In genomic region chr1:182384387-182384960, GRCh38 we compare ENCODE assay signal across 26 cellular contexts. TPM values are rescaled to one million over a fixed set of nuclear protein-coding genes. Genes with fewer than 3 reads are reported as not detected.
"Had no signal": no experiment of that assay in that cellular context is flagged by ENCODE, and none has a peak within 500 bp of the region (broad histone marks: within the 10 kb centered on the region; RNA-seq: fewer than 3 reads in every experiment).

No MANE protein-coding gene starts in this region.

- H3K9me3 ChIP-seq: esophagus squamous epithelium, right atrium auricular region, suprapubic skin, upper lobe of left lung had no signal

- FAIRE-seq: bronchial epithelial cell, endothelial cell of umbilical vein had no signal

- H3K4me3 Mint-ChIP-seq: activated T-cell treated with anti-CD3 and anti-CD28 coated beads, Interleukin-2, amount 50 U/mL, for 72 hours; natural killer cell had no signal

- ATAC-seq: activated naive CD4-positive, alpha-beta T cell treated with anti-CD3 and anti-CD28 coated beads, Interleukin-2, amount 50 U/mL, for 72 hours; activated T-cell treated with anti-CD3 and anti-CD28 coated beads, Interleukin-2, amount 50 U/mL, for 72 hours; natural killer cell; stimulated activated naive CD8-positive, alpha-beta T cell treated with anti-CD3 and anti-CD28 coated beads, Interleukin-15, Interleukin-2, amounts not matched to agents 100 U/mL and 50 U/mL, for 24 hours had no signal

- H3K27ac ChIP-seq: hepatocyte, right atrium auricular region, suprapubic skin, upper lobe of left lung had no signal

- H3K4me3 ChIP-seq: hepatocyte, right atrium auricular region, upper lobe of left lung had no signal

- H2AFZ ChIP-seq: hepatocyte had no signal

- H3K27me3 ChIP-seq: esophagus squamous epithelium, hepatocyte, right atrium auricular region, suprapubic skin, upper lobe of left lung had no signal

- DNase-seq: activated CD4-positive, alpha-beta T cell treated with anti-CD3 and anti-CD28 coated beads, Interleukin-2, amount 50 U/mL, for 1 hour; activated CD4-positive, CD25-positive, alpha-beta regulatory T cell treated with anti-CD3 and anti-CD28 coated beads, Interleukin-2, amount 50 U/mL, for 72 hours; activated gamma-delta T cell; activated T-cell treated with anti-CD3 and anti-CD28 coated beads, Interleukin-2, amount 50 U/mL, for 72 hours; cerebellar nuclear complex; cortex of kidney; effector CD4-positive, alpha-beta T cell; esophagus squamous epithelium; natural killer cell; occipital lobe; stimulated activated CD4-positive, alpha-beta T cell treated with anti-CD3 and anti-CD28 coated beads, Interleukin-2, amount 100 ng/mL, for 24 hours; stimulated activated naive CD8-positive, alpha-beta T cell treated with anti-CD3 and anti-CD28 coated beads, Interleukin-15, Interleukin-2, amounts not matched to agents 100 U/mL and 50 U/mL, for 24 hours; T1000; upper lobe of left lung had no signal

- H3K9me3 Mint-ChIP-seq: activated naive CD4-positive, alpha-beta T cell treated with anti-CD3 and anti-CD28 coated beads, Interleukin-2, amount 50 U/mL, for 72 hours; activated T-cell treated with anti-CD3 and anti-CD28 coated beads, Interleukin-2, amount 50 U/mL, for 72 hours; natural killer cell had no signal

- H3K27ac Mint-ChIP-seq: activated T-cell treated with anti-CD3 and anti-CD28 coated beads, Interleukin-2, amount 50 U/mL, for 72 hours had no signal

- H3K4me2 ChIP-seq: hepatocyte had no signal

RNA-seq across cellular contexts. Expression of gene TEDDM1, which starts 16.0 kb away (rescaled TPM):
- total RNA-seq: activated CD8-positive, alpha-beta memory T cell treated with anti-CD3 and anti-CD28 coated beads for 36 hours; activated naive CD4-positive, alpha-beta T cell treated with anti-CD3 and anti-CD28 coated beads, Interleukin-2, amount 50 U/mL, for 72 hours; activated T-cell treated with anti-CD3 and anti-CD28 coated beads, Interleukin-2, amount 50 U/mL, for 72 hours; bronchial epithelial cell; endothelial cell of umbilical vein; esophagus squamous epithelium; hepatocyte; lower leg skin; mesenteric fat pad; natural killer cell; occipital lobe; posterior vena cava; right atrium auricular region; skeletal muscle tissue; suprapubic skin; T-helper 1 cell treated with Interleukin-12 subunit alpha and Interleukin-12 subunit beta and Interleukin-4 antibody, amounts not matched to agents 30 ng/mL and 1 ng/mL, for 36 hours; upper lobe of left lung had no signal
- polyA plus RNA-seq: endothelial cell of umbilical vein, hepatocyte had no signal
